In genomic region chr18:54716586-54716985, GRCh38 we compare ENCODE assay signal across 27 cellular contexts.
"Had no signal": no experiment of that assay in that cellular context is flagged by ENCODE, and none has a peak within 500 bp of the region (broad histone marks: within the 10 kb centered on the region; RNA-seq: fewer than 3 reads in every experiment).

No MANE protein-coding gene starts in this region.

- H3K4me1 ChIP-seq: Peyer's patch, SJCRH30 had no signal

- H3K9me3 Mint-ChIP-seq: WTC11 had no signal

- H3K36me3 Mint-ChIP-seq: activated naive CD8-positive, alpha-beta T cell; WTC11 had no signal

- H3K27ac ChIP-seq: brain microvascular endothelial cell, cardiac muscle cell, KMS-11, Peyer's patch, RWPE1, SJCRH30 had no signal

- DNase-seq: activated CD4-positive, alpha-beta T cell treated with anti-CD3 and anti-CD28 coated beads for 48 hours; activated CD4-positive, alpha-beta T cell treated with anti-CD3 and anti-CD28 coated beads, Interleukin-2, amount 50 U/mL, for 4 hours; activated CD4-positive, CD25-positive, alpha-beta regulatory T cell treated with anti-CD3 and anti-CD28 coated beads, Interleukin-2, amount 50 U/mL, for 72 hours; activated CD8-positive, alpha-beta memory T cell treated with anti-CD3 and anti-CD28 coated beads, Interleukin-2, amount 50 U/mL, for 48 hours; activated CD8-positive, alpha-beta T cell treated with anti-CD3 and anti-CD28 coated beads, Interleukin-2, amount 10 ng/mL, durations not matched to agents 7 days and 5 days; activated naive CD4-positive, alpha-beta T cell; activated T-cell treated with anti-CD3 and anti-CD28 coated beads, Interleukin-2, amount 50 U/mL, for 1 hour; amygdala; brain microvascular endothelial cell; cerebellar nuclear complex; MV-4-11; NCI-H1092 treated with DMSO at 0.1 percent for 48 hours; NCI-H1417 treated with DMSO at 0.1 percent for 48 hours; NCI-H1694 treated with DMSO at 0.1 percent for 48 hours; NCI-H2029 treated with DMSO at 0.1 percent for 48 hours; NCI-H524; Peyer's patch; Right ventricle myocardium superior; SJCRH30; SK-N-SH; T-helper 1 cell; T-helper 9 cell had no signal

- H3K27me3 ChIP-seq: brain microvascular endothelial cell, Peyer's patch, SJCRH30 had no signal

- H3K27ac Mint-ChIP-seq: activated naive CD8-positive, alpha-beta T cell had no signal

- H3K36me3 ChIP-seq: brain microvascular endothelial cell, cardiac muscle cell, Peyer's patch, SJCRH30 had no signal

- H3K4me3 Mint-ChIP-seq: activated naive CD8-positive, alpha-beta T cell; WTC11 had no signal

- ATAC-seq: activated CD8-positive, alpha-beta T cell treated with anti-CD3 and anti-CD28 coated beads, Interleukin-2, amount 10 ng/mL, durations not matched to agents 7 days and 5 days; WTC11 had no signal

- H3K4me3 ChIP-seq: cardiac muscle cell, Peyer's patch, SJCRH30 had no signal

- H3K9me3 ChIP-seq: Peyer's patch, SJCRH30, SK-N-SH had no signal
